9 cellular contexts compared by ENCODE assay signal in genomic region chrX:39821011-39821708, GRCh38.
DNase-seq lines count a peak whose midpoint lies in the region; FAIRE-seq and TF ChIP-seq lines count a peak whose summit lies in the region.
"Had no signal": no experiment of that assay in that cellular context is flagged by ENCODE, and none has a peak within 500 bp of the region (broad histone marks: within the 10 kb centered on the region; RNA-seq: fewer than 3 reads in every experiment).

No MANE protein-coding gene starts in this region.

- H3K4me3 Mint-ChIP-seq in brain: peak overlapping the region; percentile 65 to 82 (median 78)

- H3K4me3 ChIP-seq in mesenchymal stem cell (ENCODE audit: insufficient read depth in 1 of 2, low read depth in 1 of 2, low read length in 2 of 2) (peak overlapping the region in 1 of 2 experiments; percentile 51), transverse colon (peak overlapping the region; percentile 16 to 49 (median 23)), MG63 (no peak overlapping the region)

- no peak overlapping the region for H3K9ac ChIP-seq in mesenchymal stem cell (ENCODE audit: low read length)

- TF ChIP-seq EP300 in transverse colon (IDR thresholded peaks at IDR 0.05; ENCODE audit: low read depth): no peak

- H3K18ac ChIP-seq in mesenchymal stem cell (ENCODE audit: low read depth in 1 of 2, low read length in 2 of 2): peak overlapping the region; percentile 12 to 52

- peak overlapping the region; percentile 80 for H2BK15ac ChIP-seq in mesenchymal stem cell (ENCODE audit: low read depth, poor library complexity, severe bottlenecking)

- H3K4ac ChIP-seq in mesenchymal stem cell (ENCODE audit: low read depth in 1 of 2, low read length in 2 of 2): no peak overlapping the region

- peak overlapping the region; percentile 54 for H4K8ac ChIP-seq in mesenchymal stem cell (ENCODE audit: low read length)

- H3K27ac Mint-ChIP-seq in brain: peak overlapping the region in 3 of 5 experiments; percentile 16 to 65 (median 43)

- peaks cover 0 to 14% (median 9%) of the 10 kb centered on the region in 5 experiments for H3K9me3 Mint-ChIP-seq in brain

- DNase-seq in D721Med (ENCODE audit: insufficient read length, low spot score) (peak; percentile 40), NCI-H2171 (lab: John Stamatoyannopoulos, UW) (peak; percentile 71), mesenchymal stem cell (peak; percentile 49), transverse colon (no peak), activated gamma-delta T cell (lab: John Stamatoyannopoulos, UW) (no peak), SHP77 treated with DMSO at 0.1 percent for 48 hours (lab: John Stamatoyannopoulos, UW) (no peak), MG63 (no peak)

- in situ Hi-C loops in transverse colon (cut with MboI; ENCODE audit: low pct_ligation_motif_present in 1 of 4, low pct_unique_long_range_greater_than_20kb in 1 of 4, low sequenced_read_pairs in 3 of 4): no loop called here

- H3K23ac ChIP-seq in mesenchymal stem cell (ENCODE audit: low read length in 2 of 2): no peak overlapping the region

- no peak overlapping the region for H2AK5ac ChIP-seq in mesenchymal stem cell (ENCODE audit: low read length, severe bottlenecking)

- H3K4me1 ChIP-seq in mesenchymal stem cell (ENCODE audit: control insufficient read depth, insufficient read depth, low read depth, low read length) (peaks cover 14% of the 10 kb centered on the region), transverse colon (peaks cover 0 to 10% (median 0%) of the 10 kb centered on the region in 4 donors)

- peaks cover 10% of the 10 kb centered on the region for H3K9me3 ChIP-seq in mesenchymal stem cell (ENCODE audit: control insufficient read depth, low read length)
- no peaks in the 10 kb centered on the region for H3K9me3 ChIP-seq in transverse colon
- H3K9me3 ChIP-seq in MG63: no peaks in the 10 kb centered on the region

- H2BK120ac ChIP-seq in mesenchymal stem cell (ENCODE audit: low read depth, low read length): no peak overlapping the region

- 1% methylated on average over 14 of the region's 88 CpGs for WGBS in mesenchymal stem cell
- WGBS in transverse colon (ENCODE audit: low coverage in 1 of 2), 2 donors: 20% methylated on average over 76 of the region's 88 CpGs; no CpG with 5 or more reads in 1 of the 2 donors

- no peak overlapping the region for H2AFZ ChIP-seq in mesenchymal stem cell (ENCODE audit: low read depth, low read length)

- no peak overlapping the region for H3K14ac ChIP-seq in mesenchymal stem cell (ENCODE audit: low read length in 2 of 2)

- H3K79me1 ChIP-seq in mesenchymal stem cell (replicated peaks; ENCODE audit: low read length, poor library complexity, severe bottlenecking): no peaks in the 10 kb centered on the region

- peaks cover 51% of the 10 kb centered on the region for H3K4me1 Mint-ChIP-seq in brain

- no peak overlapping the region for H2BK12ac ChIP-seq in mesenchymal stem cell (ENCODE audit: low read length in 2 of 2)

- H3K36me3 ChIP-seq in mesenchymal stem cell (ENCODE audit: control insufficient read depth in 1 of 2, insufficient read depth in 2 of 2, low read depth in 1 of 2, low read length in 2 of 2) (no peaks in the 10 kb centered on the region), transverse colon (no peaks in the 10 kb centered on the region), MG63 (no peaks in the 10 kb centered on the region)

- peaks cover 36% of the 10 kb centered on the region for H3K27me3 Mint-ChIP-seq in brain

- no peak overlapping the region for H4K91ac ChIP-seq in mesenchymal stem cell (ENCODE audit: low read length)

- no peak overlapping the region for H2BK5ac ChIP-seq in mesenchymal stem cell (ENCODE audit: low read depth, low read length, poor library complexity, severe bottlenecking)

- H3K36me3 Mint-ChIP-seq in brain: no peaks in the 10 kb centered on the region

- TF ChIP-seq POLR2A in transverse colon (IDR thresholded peaks at IDR 0.05): no peak

- intact Hi-C loops in transverse colon (cut with DNase I; ENCODE audit: low total_unique reads): no loop called here

- FAIRE-seq in D721Med (lab: Jason Lieb, UNC): no peak

- H3K4me2 ChIP-seq in mesenchymal stem cell (ENCODE audit: low read length, poor library complexity, severe bottlenecking): peak overlapping the region; percentile 51

- H3K27me3 ChIP-seq in mesenchymal stem cell (ENCODE audit: control insufficient read depth in 1 of 2, insufficient read depth in 1 of 2, low read length in 2 of 2): peaks cover 0 to 57% of the 10 kb centered on the region in 2 experiments
- peaks cover 20% of the 10 kb centered on the region for H3K27me3 ChIP-seq in transverse colon
- H3K27me3 ChIP-seq in MG63: no peaks in the 10 kb centered on the region

- no peak overlapping the region for H3K27ac ChIP-seq in mesenchymal stem cell (ENCODE audit: low read length, poor library complexity, severe bottlenecking)
- no peak overlapping the region for H3K27ac ChIP-seq in transverse colon
- H3K27ac ChIP-seq: epithelial cell of prostate had no signal

- TF ChIP-seq CTCF in D721Med (IDR thresholded peaks at IDR 0.05; ENCODE audit: insufficient read depth, missing control alignments) (no peak), brain (conservative IDR thresholded peaks at IDR 0.05) (no peak), transverse colon (IDR thresholded peaks at IDR 0.05) (no peak)

Comparison
In these comparisons a context has a peak if more than half of its experiments do, and no peak if none do; other contexts are left out.
1. DNase-seq: peak in D721Med (single experiment), NCI-H2171 (single experiment) and mesenchymal stem cell (single experiment); none in transverse colon (single experiment), activated gamma-delta T cell (single experiment), SHP77 treated with DMSO at 0.1 percent for 48 hours (single experiment) and MG63 (single experiment).